ENCODE assay signal across 16 cellular contexts in genomic region chr4:165383757-165384156, GRCh38. TPM values are rescaled to one million over a fixed set of nuclear protein-coding genes. Genes with fewer than 3 reads are reported as not detected.
DNase-seq lines count a peak whose midpoint lies in the region; ATAC-seq, FAIRE-seq and TF ChIP-seq lines count a peak whose summit lies in the region.
"Had no signal": no experiment of that assay in that cellular context is flagged by ENCODE, and none has a peak within 500 bp of the region (broad histone marks: within the 10 kb centered on the region; RNA-seq: fewer than 3 reads in every experiment).

No MANE protein-coding gene starts in this region.

- H3K4me1 Mint-ChIP-seq in astrocyte (ENCODE audit: low read depth, unreplicated experiment), result peaks cover 33% of the 10 kb centered on the region
- peaks cover 4% of the 10 kb centered on the region for H3K4me1 Mint-ChIP-seq in CD8-positive, alpha-beta T cell (ENCODE audit: low read depth)
- peaks cover 0 to 3% (median 1%) of the 10 kb centered on the region in 7 donors for H3K4me1 Mint-ChIP-seq in naive thymus-derived CD4-positive, alpha-beta T cell

- DNase-seq in COR-L47 (lab: John Stamatoyannopoulos, UW), result peak; percentile 61
- DNase-seq in NCI-H187 (lab: John Stamatoyannopoulos, UW), result peak; percentile 17 to 33
- DNase-seq in astrocyte (ENCODE audit: low read depth), result peak; percentile 51
- DNase-seq in glomerular visceral epithelial cell (ENCODE audit: extremely low spot score), result peak; percentile 15
- no peak for DNase-seq in NOMO-1 (lab: John Stamatoyannopoulos, UW; ENCODE audit: unreplicated experiment in 2 of 2)
- DNase-seq in CD8-positive, alpha-beta T cell, result no peak
- DNase-seq in naive thymus-derived CD4-positive, alpha-beta T cell, result no peak
- DNase-seq in 8988T, result no peak
- DNase-seq: kidney glomerular epithelial cell, pancreas, PC-3 had no signal

- H2AFZ ChIP-seq in astrocyte (ENCODE audit: low read depth, low read length), result no peak overlapping the region

- H4K20me1 ChIP-seq in astrocyte (ENCODE audit: insufficient read depth, low read length), result no peaks in the 10 kb centered on the region

- TF ChIP-seq CTCF in astrocyte (IDR thresholded peaks at IDR 0.05; ENCODE audit: insufficient read depth, low read depth, low read length), result no peak
- no peak for TF ChIP-seq CTCF in CD8-positive, alpha-beta T cell (IDR thresholded peaks at IDR 0.05)

- intact Hi-C loops in CD8-positive, alpha-beta T cell (cut with DNase I, micrococcal nuclease), result no loop called here
- intact Hi-C loops in naive thymus-derived CD4-positive, alpha-beta T cell (cut with micrococcal nuclease), result no loop called here

- POLR2A ChIA-PET in CD8-positive, alpha-beta T cell (lab: Charles Lee), result no interaction called here
- POLR2A ChIA-PET in naive thymus-derived CD4-positive, alpha-beta T cell (lab: Charles Lee), result interaction anchor here (0.6 to 1.3 kb wide), 2 partner anchors 8 to 33 kb away, joined by 3 read pairs; no protein-coding TSS in a partner anchor

- H3K4me1 ChIP-seq in astrocyte (ENCODE audit: insufficient read depth, low read length), result no peaks in the 10 kb centered on the region
- H3K4me1 ChIP-seq in CD8-positive, alpha-beta T cell (ENCODE audit: insufficient read depth, low read length), result no peaks in the 10 kb centered on the region
- no peaks in the 10 kb centered on the region for H3K4me1 ChIP-seq in naive thymus-derived CD4-positive, alpha-beta T cell (ENCODE audit: control insufficient read depth in 2 of 2, insufficient read depth in 2 of 2, low read length in 2 of 2)

- peak overlapping the region; percentile 88 for H3K27ac Mint-ChIP-seq in astrocyte (ENCODE audit: unreplicated experiment)
- no peak overlapping the region for H3K27ac Mint-ChIP-seq in CD8-positive, alpha-beta T cell
- H3K27ac Mint-ChIP-seq in naive thymus-derived CD4-positive, alpha-beta T cell, result no peak overlapping the region
- H3K27ac Mint-ChIP-seq: activated naive CD4-positive, alpha-beta T cell treated with anti-CD3 and anti-CD28 coated beads, Interleukin-2, amount 50 U/mL, for 72 hours; T-helper 2 cell treated with Interferon-gamma antibody and Interleukin-4, amounts not matched to agents 5 μg/mL and 100 μg/mL, for 36 hours had no signal

- no peaks in the 10 kb centered on the region for H3K9me3 ChIP-seq in astrocyte (ENCODE audit: insufficient read depth, low read depth, low read length)
- no peaks in the 10 kb centered on the region for H3K9me3 ChIP-seq in CD8-positive, alpha-beta T cell (ENCODE audit: low read length)
- H3K9me3 ChIP-seq in naive thymus-derived CD4-positive, alpha-beta T cell (ENCODE audit: control insufficient read depth in 2 of 3, low read length in 3 of 3), result no peaks in the 10 kb centered on the region
- H3K9me3 ChIP-seq: pancreas had no signal

- H3K4me3 ChIP-seq in astrocyte (ENCODE audit: insufficient read depth, low read depth, low read length), result no peak overlapping the region
- no peak overlapping the region for H3K4me3 ChIP-seq in CD8-positive, alpha-beta T cell (ENCODE audit: low read depth, low read length)
- no peak overlapping the region for H3K4me3 ChIP-seq in naive thymus-derived CD4-positive, alpha-beta T cell (ENCODE audit: low read length)
- H3K4me3 ChIP-seq: pancreas had no signal

- H3K4me2 ChIP-seq in astrocyte (ENCODE audit: low read length), result no peak overlapping the region

- no peaks in the 10 kb centered on the region for H3K27me3 Mint-ChIP-seq in astrocyte (ENCODE audit: low read depth, unreplicated experiment)
- H3K27me3 Mint-ChIP-seq in CD8-positive, alpha-beta T cell (ENCODE audit: low read depth), result peaks cover 42% of the 10 kb centered on the region
- H3K27me3 Mint-ChIP-seq in naive thymus-derived CD4-positive, alpha-beta T cell, result peaks cover 37 to 67% (median 47%) of the 10 kb centered on the region in 5 donors

- H3K27ac ChIP-seq in astrocyte (ENCODE audit: low read depth, low read length), result no peak overlapping the region
- H3K27ac ChIP-seq in CD8-positive, alpha-beta T cell (ENCODE audit: low read depth, low read length), result no peak overlapping the region
- no peak overlapping the region for H3K27ac ChIP-seq in naive thymus-derived CD4-positive, alpha-beta T cell (ENCODE audit: low read depth, low read length)
- H3K27ac ChIP-seq: pancreas had no signal

- H3K36me3 ChIP-seq in astrocyte (ENCODE audit: insufficient read depth, low read length), result no peaks in the 10 kb centered on the region
- no peaks in the 10 kb centered on the region for H3K36me3 ChIP-seq in CD8-positive, alpha-beta T cell (ENCODE audit: insufficient read depth, low read length)
- no peaks in the 10 kb centered on the region for H3K36me3 ChIP-seq in naive thymus-derived CD4-positive, alpha-beta T cell (ENCODE audit: control insufficient read depth in 2 of 3, insufficient read depth in 3 of 3, low read length in 3 of 3)
- H3K36me3 ChIP-seq: pancreas had no signal

- no peak overlapping the region for H3K9ac ChIP-seq in astrocyte (ENCODE audit: low read length)

- peak; percentile 23 for FAIRE-seq in astrocyte (lab: Jason Lieb, UNC)
- FAIRE-seq: endothelial cell of umbilical vein, GM18507, pancreas had no signal

- H3K4me3 Mint-ChIP-seq in astrocyte (ENCODE audit: unreplicated experiment), result no peak overlapping the region
- no peak overlapping the region for H3K4me3 Mint-ChIP-seq in CD8-positive, alpha-beta T cell
- H3K4me3 Mint-ChIP-seq in naive thymus-derived CD4-positive, alpha-beta T cell, result no peak overlapping the region
- H3K4me3 Mint-ChIP-seq: T-helper 2 cell treated with Interferon-gamma antibody and Interleukin-4, amounts not matched to agents 5 μg/mL and 100 μg/mL, for 36 hours had no signal

- no peaks in the 10 kb centered on the region for H3K9me3 Mint-ChIP-seq in astrocyte (ENCODE audit: unreplicated experiment)
- H3K9me3 Mint-ChIP-seq in CD8-positive, alpha-beta T cell, result no peaks in the 10 kb centered on the region
- H3K9me3 Mint-ChIP-seq in naive thymus-derived CD4-positive, alpha-beta T cell, result no peaks in the 10 kb centered on the region
- H3K9me3 Mint-ChIP-seq: activated naive CD4-positive, alpha-beta T cell treated with anti-CD3 and anti-CD28 coated beads, Interleukin-2, amount 50 U/mL, for 72 hours; T-helper 2 cell treated with Interferon-gamma antibody and Interleukin-4, amounts not matched to agents 5 μg/mL and 100 μg/mL, for 36 hours had no signal

- H3K36me3 Mint-ChIP-seq in astrocyte (ENCODE audit: low read depth, unreplicated experiment), result no peaks in the 10 kb centered on the region
- no peaks in the 10 kb centered on the region for H3K36me3 Mint-ChIP-seq in CD8-positive, alpha-beta T cell
- peaks cover 0 to 3% (median 0%) of the 10 kb centered on the region in 5 donors for H3K36me3 Mint-ChIP-seq in naive thymus-derived CD4-positive, alpha-beta T cell
- H3K36me3 Mint-ChIP-seq: activated naive CD4-positive, alpha-beta T cell treated with anti-CD3 and anti-CD28 coated beads, Interleukin-2, amount 50 U/mL, for 72 hours had no signal

- no peaks in the 10 kb centered on the region for H3K27me3 ChIP-seq in astrocyte (ENCODE audit: insufficient read depth, low read length)
- no peaks in the 10 kb centered on the region for H3K27me3 ChIP-seq in CD8-positive, alpha-beta T cell (ENCODE audit: insufficient read depth, low read length)
- no peaks in the 10 kb centered on the region for H3K27me3 ChIP-seq in naive thymus-derived CD4-positive, alpha-beta T cell (ENCODE audit: control insufficient read depth in 2 of 2, insufficient read depth in 2 of 2, low read length in 2 of 2)
- H3K27me3 ChIP-seq: pancreas had no signal

- CTCF ChIA-PET in CD8-positive, alpha-beta T cell (lab: Charles Lee), result no interaction called here
- CTCF ChIA-PET in naive thymus-derived CD4-positive, alpha-beta T cell (lab: Charles Lee), result no interaction called here

- H3K79me2 ChIP-seq in astrocyte (ENCODE audit: insufficient read depth, low read length), result peaks cover 4% of the 10 kb centered on the region

- ATAC-seq in CD8-positive, alpha-beta T cell, result no peak
- ATAC-seq in naive thymus-derived CD4-positive, alpha-beta T cell, result no peak
- ATAC-seq: activated naive CD4-positive, alpha-beta T cell treated with anti-CD3 and anti-CD28 coated beads, Interleukin-2, amount 50 U/mL, for 72 hours; pancreas; PC-3 had no signal

RNA-seq across cellular contexts. Expression of gene CPE, which starts 4.9 kb away (rescaled TPM):
- total RNA-seq in astrocyte, result 380 and 385 TPM in 2 replicates
- total RNA-seq in CD8-positive, alpha-beta T cell, result not detected
- not detected for total RNA-seq in naive thymus-derived CD4-positive, alpha-beta T cell
- under 1 TPM; 0.09 to 0.10 TPM for polyA plus RNA-seq in naive thymus-derived CD4-positive, alpha-beta T cell
- total RNA-seq: activated CD8-positive, alpha-beta memory T cell treated with anti-CD3 and anti-CD28 coated beads for 36 hours; activated naive CD4-positive, alpha-beta T cell treated with anti-CD3 and anti-CD28 coated beads, Interleukin-2, amount 50 U/mL, for 72 hours had no signal

RNA-seq across cellular contexts. Expression of gene MSMO1, which starts 56.3 kb away (rescaled TPM):
- total RNA-seq in astrocyte, result 136 and 179 TPM in 2 replicates
- total RNA-seq in CD8-positive, alpha-beta T cell, result 10 to 100 TPM; 18.6 to 19.2 TPM
- total RNA-seq in naive thymus-derived CD4-positive, alpha-beta T cell, result 10 to 100 TPM in 4 of 5 experiments, 1 to 10 TPM in 1; 9.6 to 37.9 (median 24.6) TPM
- polyA plus RNA-seq in naive thymus-derived CD4-positive, alpha-beta T cell, result 10 to 100 TPM; 16.1 to 22.8 TPM

Comparison
In these comparisons a context has a peak if more than half of its experiments do, and no peak if none do; other contexts are left out.
1. DNase-seq: peak in COR-L47 (single experiment), NCI-H187 (2 of 2), astrocyte (single experiment) and glomerular visceral epithelial cell (single experiment); none in NOMO-1 (0 of 2), CD8-positive, alpha-beta T cell (0 of 7), naive thymus-derived CD4-positive, alpha-beta T cell (0 of 9) and 8988T (single experiment).
2. RNA of gene CPE, which starts 4.9 kb away (total RNA-seq): 380 to 385 TPM in astrocyte; not detected in CD8-positive, alpha-beta T cell and not detected in naive thymus-derived CD4-positive, alpha-beta T cell; every median in the first group is over 100 times any median in the second.